16 cellular contexts compared by ENCODE assay signal in the genomic region with DNA sequence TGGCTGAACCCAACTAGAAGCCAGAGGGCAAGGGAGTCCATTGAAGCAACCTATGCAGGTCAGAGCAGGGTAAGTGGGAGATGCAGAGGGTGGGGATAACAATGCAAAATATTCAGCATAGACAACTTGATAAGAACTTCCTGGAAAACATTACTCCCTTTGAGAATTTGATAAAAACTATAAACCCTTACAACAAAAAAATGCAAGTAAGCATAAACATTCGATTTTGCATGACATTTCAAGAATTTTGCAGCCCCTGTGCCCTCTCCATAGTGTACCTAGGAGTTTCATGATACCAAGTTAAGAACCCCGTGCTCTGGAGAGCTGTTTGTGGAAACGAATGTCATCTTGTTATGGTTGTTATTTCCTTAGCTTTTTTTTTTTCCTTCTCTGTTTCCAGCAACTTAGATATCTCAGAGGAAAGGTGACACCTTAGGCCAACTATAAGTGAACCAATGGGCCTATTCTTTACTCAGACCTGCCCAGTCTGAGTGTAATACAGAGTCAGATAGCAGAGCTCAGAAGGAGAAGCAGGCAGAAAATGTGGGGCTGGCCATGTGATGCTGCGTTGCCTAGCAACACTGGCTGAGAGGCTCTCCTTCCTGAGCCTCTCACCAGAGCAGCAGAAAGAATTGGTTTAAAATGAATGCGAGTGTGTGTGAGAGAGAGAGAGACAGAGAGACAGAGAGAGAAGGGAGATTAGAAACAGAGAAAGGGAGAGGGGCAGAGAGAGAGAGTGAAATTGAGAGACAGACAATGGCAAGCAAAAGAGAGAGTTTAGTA. TPM values are rescaled to one million over a fixed set of nuclear protein-coding genes. Genes with fewer than 3 reads are reported as not detected.
DNase-seq lines count a peak whose midpoint lies in the region; ATAC-seq and TF ChIP-seq lines count a peak whose summit lies in the region.
"Had no signal": no experiment of that assay in that cellular context is flagged by ENCODE, and none has a peak within 500 bp of the region (broad histone marks: within the 10 kb centered on the region; RNA-seq: fewer than 3 reads in every experiment).

No MANE protein-coding gene starts in this region.

- H3K56ac ChIP-seq in mesendoderm (ENCODE audit: low read length), result no peak overlapping the region

- H3K4me2 ChIP-seq in mesendoderm (ENCODE audit: low read length), result no peak overlapping the region

- no peaks in the 10 kb centered on the region for H3K79me2 ChIP-seq in mesendoderm (ENCODE audit: control insufficient read depth, insufficient read depth, low read length)

- H3K23ac ChIP-seq in mesendoderm (ENCODE audit: low read length), result no peak overlapping the region

- intact Hi-C loops in aorta (cut with DNase I), result no loop called here

- POLR2A ChIA-PET in WTC11 (lab: Charles Lee), result no interaction called here

- H3K27me3 ChIP-seq in mesendoderm (ENCODE audit: insufficient read depth, low read length, poor library complexity), result no peaks in the 10 kb centered on the region
- H3K27me3 ChIP-seq in aorta (ENCODE audit: control insufficient read depth in 1 of 2, insufficient read depth in 2 of 2, low read length in 1 of 2), result no peaks in the 10 kb centered on the region
- H3K27me3 ChIP-seq in SJCRH30, result no peaks in the 10 kb centered on the region
- H3K27me3 ChIP-seq: SJSA1 had no signal

- no peak overlapping the region for H3K18ac ChIP-seq in mesendoderm (ENCODE audit: low read length)

- H3K36me3 ChIP-seq in mesendoderm (ENCODE audit: control insufficient read depth, insufficient read depth, low read length) (no peaks in the 10 kb centered on the region), aorta (ENCODE audit: control insufficient read depth in 1 of 2, insufficient read depth in 2 of 2, low read length in 1 of 2) (no peaks in the 10 kb centered on the region), SJCRH30 (no peaks in the 10 kb centered on the region)
- H3K36me3 ChIP-seq: SJSA1 had no signal

- WGBS in mesendoderm (ENCODE audit: extremely low coverage, insufficient coverage, low lambda C conversion rate), result no CpG with 5 or more reads among the region's 5 CpGs
- 42 to 48% methylated on average over 5 of the region's 5 CpGs for WGBS in aorta, 2 donors

- no peak overlapping the region for H3K4me3 ChIP-seq in mesendoderm (ENCODE audit: low read length)
- no peak overlapping the region for H3K4me3 ChIP-seq in aorta (ENCODE audit: low read length in 2 of 2)
- H3K4me3 ChIP-seq in SJCRH30, result no peak overlapping the region
- H3K4me3 ChIP-seq: SJSA1 had no signal

- CTCF ChIA-PET in WTC11 (lab: Charles Lee), result interaction anchor here (0.6 to 3.0 kb wide), 6 partner anchors 31 to 848 kb away, joined by 3 to 29 read pairs (median 4); no protein-coding TSS in a partner anchor

- no peaks in the 10 kb centered on the region for H3K36me3 Mint-ChIP-seq in WTC11
- H3K36me3 Mint-ChIP-seq: immature natural killer cell had no signal

- no peak for TF ChIP-seq CTCF in WTC11 (IDR thresholded peaks at IDR 0.05)

- H3K27ac ChIP-seq in mesendoderm (ENCODE audit: low read depth, low read length) (no peak overlapping the region), aorta (ENCODE audit: low read depth in 1 of 2, low read length in 2 of 2) (no peak overlapping the region), SJCRH30 (no peak overlapping the region)
- H3K27ac ChIP-seq: SJSA1 had no signal

- peaks cover 3% of the 10 kb centered on the region for H3K27me3 Mint-ChIP-seq in WTC11 (ENCODE audit: low read depth)
- H3K27me3 Mint-ChIP-seq: stimulated activated naive CD8-positive, alpha-beta T cell treated with anti-CD3 and anti-CD28 coated beads, Interleukin-15, amount 100 ng/mL, for 72 hours had no signal

- no peak overlapping the region for H2AK5ac ChIP-seq in mesendoderm (ENCODE audit: low read length)

- H2BK15ac ChIP-seq in mesendoderm (replicated peaks; ENCODE audit: low read depth), result no peak overlapping the region

- ATAC-seq in WTC11 (no peak; the same call in 1 of the 2 replicates), aorta (ENCODE audit: low FRiP score) (no peak)
- ATAC-seq: right cardiac atrium; stimulated activated naive CD8-positive, alpha-beta T cell treated with anti-CD3 and anti-CD28 coated beads, Interleukin-15, amount 100 ng/mL, for 72 hours had no signal

- no peaks in the 10 kb centered on the region for H3K9me3 Mint-ChIP-seq in WTC11
- H3K9me3 Mint-ChIP-seq: immature natural killer cell; stimulated activated naive CD8-positive, alpha-beta T cell treated with anti-CD3 and anti-CD28 coated beads, Interleukin-15, amount 100 ng/mL, for 72 hours had no signal

- DNase-seq in DMS79 treated with DMSO at 0.1 percent for 48 hours (lab: John Stamatoyannopoulos, UW) (peak; percentile 44), NCI-H1417 (lab: John Stamatoyannopoulos, UW) (peak; percentile 61 to 87 (median 87)), WTC11 (ENCODE audit: low spot score) (no peak), mesendoderm (peak; percentile 46), aorta (no peak), SJCRH30 (no peak), DMS114 treated with DMSO at 0.1 percent for 48 hours (lab: John Stamatoyannopoulos, UW; ENCODE audit: unreplicated experiment) (no peak), T1000 (lab: John Stamatoyannopoulos, UW) (no peak)
- DNase-seq: activated naive CD4-positive, alpha-beta T cell treated with anti-CD3 and anti-CD28 coated beads, Interleukin-2, amount 50 U/mL, for 16 hours; GF-D8; immature natural killer cell; NCI-H2029 treated with DMSO at 0.1 percent for 48 hours; right cardiac atrium; stimulated activated naive CD8-positive, alpha-beta T cell treated with anti-CD3 and anti-CD28 coated beads, Interleukin-15, amount 100 ng/mL, for 72 hours had no signal

- no peak overlapping the region for H4K8ac ChIP-seq in mesendoderm (ENCODE audit: low read depth, low read length)

- H3K4me3 Mint-ChIP-seq in WTC11, result no peak overlapping the region
- H3K4me3 Mint-ChIP-seq: immature natural killer cell; stimulated activated naive CD8-positive, alpha-beta T cell treated with anti-CD3 and anti-CD28 coated beads, Interleukin-15, amount 100 ng/mL, for 72 hours had no signal

- no peaks in the 10 kb centered on the region for H3K9me3 ChIP-seq in aorta (ENCODE audit: control insufficient read depth, low read length)
- H3K9me3 ChIP-seq in SJCRH30 (replicated peaks), result no peaks in the 10 kb centered on the region
- H3K9me3 ChIP-seq: SJSA1 had no signal

- H3K9ac ChIP-seq in mesendoderm (ENCODE audit: low read length), result no peak overlapping the region

- no peak overlapping the region for H3K27ac Mint-ChIP-seq in WTC11
- H3K27ac Mint-ChIP-seq: stimulated activated naive CD8-positive, alpha-beta T cell treated with anti-CD3 and anti-CD28 coated beads, Interleukin-15, amount 100 ng/mL, for 72 hours had no signal

- H3K79me1 ChIP-seq in mesendoderm (ENCODE audit: low read length), result no peaks in the 10 kb centered on the region

- H4K5ac ChIP-seq in mesendoderm (ENCODE audit: low read length), result no peak overlapping the region

- no peak overlapping the region for H2BK120ac ChIP-seq in mesendoderm (ENCODE audit: low read depth, low read length)

- H3K4ac ChIP-seq in mesendoderm (ENCODE audit: low read depth, low read length), result no peak overlapping the region

- peaks cover 4% of the 10 kb centered on the region for H3K4me1 Mint-ChIP-seq in WTC11
- H3K4me1 Mint-ChIP-seq: immature natural killer cell; stimulated activated naive CD8-positive, alpha-beta T cell treated with anti-CD3 and anti-CD28 coated beads, Interleukin-15, amount 100 ng/mL, for 72 hours had no signal

- H3K4me1 ChIP-seq in mesendoderm (ENCODE audit: control insufficient read depth, low read depth, low read length) (no peaks in the 10 kb centered on the region), aorta (ENCODE audit: control insufficient read depth in 1 of 2, insufficient read depth in 2 of 2, low read length in 2 of 2) (no peaks in the 10 kb centered on the region), SJCRH30 (no peaks in the 10 kb centered on the region)

- H2BK5ac ChIP-seq in mesendoderm (ENCODE audit: low read length), result no peak overlapping the region

TF ChIP-seq in WTC11, 78 proteins besides CTCF, POLR2A, EP300 and RAD21:
- TF ChIP-seq PRRX2 (CRISPR knock-in tag; IDR thresholded peaks at IDR 0.05), result no peak
- TF ChIP-seq, protein P1, sequence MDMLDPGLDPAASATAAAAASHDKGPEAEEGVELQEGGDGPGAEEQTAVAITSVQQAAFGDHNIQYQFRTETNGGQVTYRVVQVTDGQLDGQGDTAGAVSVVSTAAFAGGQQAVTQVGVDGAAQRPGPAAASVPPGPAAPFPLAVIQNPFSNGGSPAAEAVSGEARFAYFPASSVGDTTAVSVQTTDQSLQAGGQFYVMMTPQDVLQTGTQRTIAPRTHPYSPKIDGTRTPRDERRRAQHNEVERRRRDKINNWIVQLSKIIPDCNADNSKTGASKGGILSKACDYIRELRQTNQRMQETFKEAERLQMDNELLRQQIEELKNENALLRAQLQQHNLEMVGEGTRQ (CRISPR knock-in tag; IDR thresholded peaks at IDR 0.05), result 0 out of 2 replicates have a peak, but pooled peaks have one; percentile 15
- TF ChIP-seq, protein P2, sequence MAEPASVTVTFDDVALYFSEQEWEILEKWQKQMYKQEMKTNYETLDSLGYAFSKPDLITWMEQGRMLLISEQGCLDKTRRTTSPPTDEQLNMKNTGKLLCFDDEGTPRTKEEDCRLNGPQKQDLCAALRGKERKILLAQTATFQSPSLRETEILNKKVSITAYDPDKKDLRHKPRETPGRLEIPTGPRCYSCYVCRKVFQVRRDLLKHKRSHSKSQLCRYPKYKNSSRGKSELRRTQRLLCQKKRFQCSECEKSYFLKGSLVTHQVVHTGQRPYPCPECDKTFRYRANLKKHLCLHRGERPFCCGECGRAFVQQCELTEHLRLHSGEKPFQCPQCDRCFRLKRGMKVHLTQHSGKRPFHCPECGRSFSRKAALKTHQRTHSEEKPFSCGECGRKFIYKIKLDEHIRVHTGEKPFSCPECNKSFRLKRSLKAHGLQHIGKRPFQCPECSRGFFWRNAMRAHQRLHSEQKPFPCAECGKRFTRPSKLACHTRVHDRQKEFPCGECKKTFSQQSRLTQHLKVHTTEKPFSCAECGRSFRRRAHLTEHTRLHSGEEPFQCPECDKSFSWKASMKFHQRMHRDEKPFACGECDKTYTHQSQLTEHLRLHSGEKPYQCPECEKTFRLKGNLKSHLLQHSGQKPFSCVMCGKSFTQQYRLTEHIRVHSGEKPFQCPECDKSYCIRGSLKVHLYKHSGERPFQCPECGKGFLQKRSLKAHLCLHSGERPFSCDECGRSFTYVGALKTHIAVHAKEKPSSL (CRISPR knock-in tag; conservative IDR thresholded peaks at IDR 0.05), result no peak

RNA-seq across cellular contexts. Expression of a gene that starts 36.7 kb away (rescaled TPM):
- 8.6 to 9.1 TPM (median 8.8 TPM) in 3 replicates for total RNA-seq in WTC11 (2021)
- polyA plus RNA-seq in mesendoderm (2013, experiment 1 of 2), result 3.3 TPM
- polyA plus RNA-seq in mesendoderm (2013, experiment 2 of 2), result 3.2 TPM
- under 1 TPM in 1 of 2 donors, not detected in 1; 0.06 TPM for total RNA-seq in aorta
- polyA plus RNA-seq in aorta, result not detected
- total RNA-seq in SJCRH30 (2014; rRNA removed; shearing (Covaris generic)), result 0.23 and 0.30 TPM in 2 replicates
- total RNA-seq: right cardiac atrium had no signal
- polyA plus RNA-seq: BJ, immature natural killer cell, right cardiac atrium had no signal

Comparison
In these comparisons a context has a peak if more than half of its experiments do, and no peak if none do; other contexts are left out.
1. DNase-seq: peak in DMS79 treated with DMSO at 0.1 percent for 48 hours (single experiment), NCI-H1417 (3 of 3) and mesendoderm (single experiment); none in WTC11 (single experiment), aorta (0 of 2), SJCRH30 (0 of 2), DMS114 treated with DMSO at 0.1 percent for 48 hours (single experiment) and T1000 (single experiment).